In genomic region chr17:77429985-77430752, GRCh38 we compare ENCODE assay signal across 9 cellular contexts.
DNase-seq lines count a peak whose midpoint lies in the region; ATAC-seq and TF ChIP-seq lines count a peak whose summit lies in the region.
"Had no signal": no experiment of that assay in that cellular context is flagged by ENCODE, and none has a peak within 500 bp of the region (broad histone marks: within the 10 kb centered on the region; RNA-seq: fewer than 3 reads in every experiment).

No MANE protein-coding gene starts in this region.

- intact Hi-C loops in heart right ventricle (cut with DNase I) (loop anchor here (1.0 to 10.0 kb wide), 13 partner anchors 42 to 105 kb away; no protein-coding TSS in a partner anchor), vagina (cut with DNase I) (loop anchor here (5.0 kb wide), 2 partner anchors 62 to 98 kb away; no protein-coding TSS in a partner anchor)

- TF ChIP-seq CTCF in heart right ventricle (IDR thresholded peaks at IDR 0.05) (peak; percentile 73 to 94 (median 86)), vagina (IDR thresholded peaks at IDR 0.05) (peak; percentile 66 to 89 (median 74))

- H3K36me3 ChIP-seq in heart right ventricle: peaks cover 0 to 4% (median 0%) of the 10 kb centered on the region in 9 donors
- H3K36me3 ChIP-seq in vagina: no peaks in the 10 kb centered on the region

- WGBS in heart right ventricle, 2 donors: 16 to 17% methylated on average over 16 of the region's 16 CpGs

- peaks cover 60 to 98% (median 92%) of the 10 kb centered on the region in 9 donors for H3K4me1 ChIP-seq in heart right ventricle
- peaks cover 100% of the 10 kb centered on the region for H3K4me1 ChIP-seq in vagina

- TF ChIP-seq POLR2A in vagina (IDR thresholded peaks at IDR 0.05): no peak

- DNase-seq in COR-L47 (lab: John Stamatoyannopoulos, UW) (peak; percentile 45), HT-29 (ENCODE audit: low spot score) (peak; percentile 82), T follicular helper cell (ENCODE audit: low read depth) (peak; percentile 80), amniotic epithelial cell (ENCODE audit: low read depth) (peak; percentile 98), heart right ventricle (peak; percentile 92 to 97), pulmonary artery endothelial cell (ENCODE audit: low read depth, low spot score) (peak; percentile 60), vagina (ENCODE audit: extremely low spot score in 2 of 2) (peak in 1 of 2 donors; percentile 99)

- ATAC-seq in heart right ventricle (peak; percentile 78 to 88 (median 85)), GM19463 (IDR thresholded peaks at IDR 0.05; ENCODE audit: unreplicated experiment) (no peak)

- peak overlapping the region in 1 of 10 donors; percentile 2 for H3K4me3 ChIP-seq in heart right ventricle
- no peak overlapping the region for H3K4me3 ChIP-seq in vagina

- H3K27me3 ChIP-seq in heart right ventricle (no peaks in the 10 kb centered on the region), vagina (no peaks in the 10 kb centered on the region)

- H3K27ac ChIP-seq in heart right ventricle (peak overlapping the region in 9 of 10 donors; percentile 65 to 90 (median 84)), vagina (peak overlapping the region; percentile 98)
- H3K27ac ChIP-seq: epithelial cell of prostate had no signal

- no peaks in the 10 kb centered on the region for H3K9me3 ChIP-seq in heart right ventricle
- no peaks in the 10 kb centered on the region for H3K9me3 ChIP-seq in vagina
